ENCODE assay signal across 13 cellular contexts in the genomic region with DNA sequence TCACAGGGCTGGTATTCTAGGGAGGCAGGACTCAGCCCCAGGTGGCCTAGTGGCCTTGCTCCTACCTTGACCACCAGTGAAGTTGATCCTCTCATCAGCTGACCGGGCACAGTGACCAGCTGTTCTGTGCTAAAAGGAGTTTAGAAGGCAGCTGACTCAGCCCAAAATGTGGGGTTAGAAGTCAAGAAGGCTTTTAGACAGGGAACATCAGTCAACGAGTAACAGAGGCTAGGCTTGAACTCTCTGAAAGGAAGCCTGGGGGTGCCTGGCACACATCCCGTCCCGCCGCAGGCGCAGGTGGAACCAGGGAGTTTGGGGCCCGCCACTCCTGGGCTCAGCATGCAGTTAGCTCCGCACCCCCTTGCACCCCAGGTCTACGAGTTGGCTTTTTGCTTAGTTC.
DNase-seq lines count a peak whose midpoint lies in the region; ATAC-seq and TF ChIP-seq lines count a peak whose summit lies in the region.
"Had no signal": no experiment of that assay in that cellular context is flagged by ENCODE, and none has a peak within 500 bp of the region (broad histone marks: within the 10 kb centered on the region; RNA-seq: fewer than 3 reads in every experiment).

No MANE protein-coding gene starts in this region.

- H3K4me3 ChIP-seq in breast epithelium (peak overlapping the region in 1 of 3 donors; percentile 38), left lung (no peak overlapping the region), lower leg skin (ENCODE audit: low read depth, poor library complexity, severe bottlenecking) (no peak overlapping the region)

- H3K27me3 ChIP-seq in breast epithelium = no peaks in the 10 kb centered on the region
- no peaks in the 10 kb centered on the region for H3K27me3 ChIP-seq in left lung

- TF ChIP-seq POLR2A in breast epithelium (IDR thresholded peaks at IDR 0.05) (no peak), lower leg skin (IDR thresholded peaks at IDR 0.05) (no peak)

- H3K36me3 Mint-ChIP-seq in Calu3 (ENCODE audit: insufficient read depth, unreplicated experiment) = peaks cover 20% of the 10 kb centered on the region
- H3K36me3 Mint-ChIP-seq: naive thymus-derived CD8-positive, alpha-beta T cell had no signal

- intact Hi-C loops in Calu3 (cut with micrococcal nuclease; ENCODE audit: unreplicated experiment) = loop anchor here (5.0 kb wide), 1 partner anchor 54 kb away; no protein-coding TSS in a partner anchor
- intact Hi-C loops in breast epithelium (cut with DNase I; ENCODE audit: low total_unique reads) = no loop called here
- intact Hi-C loops in left lung (cut with DNase I) = no loop called here
- intact Hi-C loops in lower leg skin (cut with DNase I; ENCODE audit: low total_unique reads) = no loop called here

- peak overlapping the region; percentile 90 for H3K27ac ChIP-seq in breast epithelium
- peak overlapping the region; percentile 63 to 80 for H3K27ac ChIP-seq in left lung

- H3K4me1 ChIP-seq in breast epithelium (peaks cover 13 to 14% of the 10 kb centered on the region in 2 donors), left lung (peaks cover 17 to 71% of the 10 kb centered on the region in 2 donors)

- no TSS peak for BruUV-seq in Calu3 (replicated peaks; lab: Mats Ljungman, UMichigan)

- peaks cover 2% of the 10 kb centered on the region for H3K9me3 Mint-ChIP-seq in Calu3 (ENCODE audit: low read depth, unreplicated experiment)
- H3K9me3 Mint-ChIP-seq: activated T-helper 17 cell treated with anti-CD3 and anti-CD28 coated beads, Interleukin-2, amount 50 U/mL, for 72 hours; naive thymus-derived CD8-positive, alpha-beta T cell; T-helper 1 cell treated with Interleukin-12 subunit alpha and Interleukin-12 subunit beta and Interleukin-4 antibody, amounts not matched to agents 30 μg/mL and 1 μg/mL, for 36 hours had no signal

- H3K36me3 ChIP-seq in breast epithelium (no peaks in the 10 kb centered on the region), left lung (no peaks in the 10 kb centered on the region)

- CTCF ChIA-PET in Calu3 (lab: Charles Lee) = no interaction called here

- 85 to 88% methylated on average over 9 of the region's 9 CpGs for WGBS in lower leg skin, 2 donors

- no peak for ATAC-seq in left lung
- ATAC-seq in HG02885 (IDR thresholded peaks at IDR 0.05; ENCODE audit: poor library complexity, unreplicated experiment) = no peak
- ATAC-seq: activated T-helper 17 cell treated with anti-CD3 and anti-CD28 coated beads, Interleukin-2, amount 50 U/mL, for 72 hours; naive thymus-derived CD8-positive, alpha-beta T cell had no signal

- H3K4me1 Mint-ChIP-seq in Calu3 (ENCODE audit: low read depth, unreplicated experiment) = peaks cover 44% of the 10 kb centered on the region
- H3K4me1 Mint-ChIP-seq: activated T-helper 17 cell treated with anti-CD3 and anti-CD28 coated beads, Interleukin-2, amount 50 U/mL, for 72 hours had no signal

- DNase-seq in Calu3 (no peak), breast epithelium (ENCODE audit: low spot score in 2 of 2) (no peak), left lung (no peak), renal cortical epithelial cell (ENCODE audit: low read depth) (peak; percentile 24), NAMALWA (ENCODE audit: low spot score) (no peak), lower leg skin (ENCODE audit: low spot score in 2 of 2) (no peak)
- no peak for DNase-seq in activated naive CD4-positive, alpha-beta T cell treated with Interleukin-2 at 50 U/mL for 16 hours
- DNase-seq: activated CD4-positive, alpha-beta T cell treated with anti-CD3 and anti-CD28 coated beads for 4 hours; naive thymus-derived CD8-positive, alpha-beta T cell; NCI-H2081 treated with DMSO at 0.1 percent for 48 hours had no signal

- peak overlapping the region; percentile 82 for H3K27ac Mint-ChIP-seq in Calu3 (ENCODE audit: unreplicated experiment)
- H3K27ac Mint-ChIP-seq: naive thymus-derived CD8-positive, alpha-beta T cell; T-helper 1 cell treated with Interleukin-12 subunit alpha and Interleukin-12 subunit beta and Interleukin-4 antibody, amounts not matched to agents 30 μg/mL and 1 μg/mL, for 36 hours had no signal

- no peak overlapping the region for H3K4me3 Mint-ChIP-seq in Calu3 (ENCODE audit: low read depth, unreplicated experiment)
- H3K4me3 Mint-ChIP-seq: activated T-helper 17 cell treated with anti-CD3 and anti-CD28 coated beads, Interleukin-2, amount 50 U/mL, for 72 hours; naive thymus-derived CD8-positive, alpha-beta T cell; T-helper 1 cell treated with Interleukin-12 subunit alpha and Interleukin-12 subunit beta and Interleukin-4 antibody, amounts not matched to agents 30 μg/mL and 1 μg/mL, for 36 hours had no signal

- TF ChIP-seq CTCF in Calu3 (IDR thresholded peaks at IDR 0.05; ENCODE audit: unreplicated experiment) (no peak), breast epithelium (IDR thresholded peaks at IDR 0.05) (no peak), left lung (IDR thresholded peaks at IDR 0.05) (no peak), lower leg skin (IDR thresholded peaks at IDR 0.05) (no peak)

- no peaks in the 10 kb centered on the region for H3K27me3 Mint-ChIP-seq in Calu3 (ENCODE audit: unreplicated experiment)
- H3K27me3 Mint-ChIP-seq: activated T-helper 17 cell treated with anti-CD3 and anti-CD28 coated beads, Interleukin-2, amount 50 U/mL, for 72 hours had no signal

- H3K9me3 ChIP-seq in breast epithelium = no peaks in the 10 kb centered on the region
- no peaks in the 10 kb centered on the region for H3K9me3 ChIP-seq in left lung
